1 cellular context compared by ENCODE assay signal in genomic region chr18:21109936-21110666, GRCh38.
TF ChIP-seq lines count a peak whose summit lies in the region.

No MANE protein-coding gene starts in this region.

TF ChIP-seq in H1, 55 proteins besides CTCF, POLR2A, EP300 and RAD21:
- TF ChIP-seq CHD7 (IDR thresholded peaks at IDR 0.05; ENCODE audit: insufficient replicate concordance, low read length) (no peak), HDAC6 (IDR thresholded peaks at IDR 0.05; ENCODE audit: low read depth, low read length) (no peak), SP4 (IDR thresholded peaks at IDR 0.05; ENCODE audit: low read length) (no peak), SP2 (IDR thresholded peaks at IDR 0.05; ENCODE audit: low read length) (no peak), KDM5A (IDR thresholded peaks at IDR 0.05; ENCODE audit: low read length) (no peak), CBX5 (IDR thresholded peaks at IDR 0.05; ENCODE audit: low read depth, low read length) (no peak), BRCA1 (IDR thresholded peaks at IDR 0.05; ENCODE audit: low read depth, low read length) (no peak), HDAC2 (IDR thresholded peaks at IDR 0.05; ENCODE audit: borderline replicate concordance in 1 of 2, low read depth in 2 of 2, low read length in 2 of 2) (no peak), RXRA (IDR thresholded peaks at IDR 0.05; ENCODE audit: insufficient read depth, low read depth, low read length) (no peak), JUND (IDR thresholded peaks at IDR 0.05; ENCODE audit: low read length) (no peak), TEAD4 (IDR thresholded peaks at IDR 0.05; ENCODE audit: low read depth, low read length) (no peak), YY1 (IDR thresholded peaks at IDR 0.05; ENCODE audit: low read depth, low read length) (no peak), MAX (IDR thresholded peaks at IDR 0.05) (no peak), BCL11A (IDR thresholded peaks at IDR 0.05; ENCODE audit: low read depth in 2 of 2, low read length in 2 of 2) (no peak), GTF2F1 (IDR thresholded peaks at IDR 0.05; ENCODE audit: borderline replicate concordance, low read depth, low read length) (no peak)
